32 cellular contexts compared by ENCODE assay signal in genomic region chr1:186648606-186649005, GRCh38.
"Had no signal": no experiment of that assay in that cellular context is flagged by ENCODE, and none has a peak within 500 bp of the region (broad histone marks: within the 10 kb centered on the region; RNA-seq: fewer than 3 reads in every experiment).

No MANE protein-coding gene starts in this region.

- H3K4me1 Mint-ChIP-seq: activated CD4-positive, alpha-beta T cell treated with anti-CD3 and anti-CD28 coated beads for 36 hours; activated naive CD8-positive, alpha-beta T cell treated with anti-CD3 and anti-CD28 coated beads for 36 hours; nephron had no signal

- H3K36me3 Mint-ChIP-seq: activated naive CD8-positive, alpha-beta T cell treated with anti-CD3 and anti-CD28 coated beads for 36 hours; type B pancreatic cell had no signal

- H3K36me3 ChIP-seq: adrenal gland, cardiac muscle cell, gastrocnemius medialis, left ventricle myocardium inferior, pancreas, prostate gland, spleen, uterus had no signal

- H3K4me3 ChIP-seq: adrenal gland, body of pancreas, cardiac muscle cell, coronary artery, dorsolateral prefrontal cortex, gastrocnemius medialis, left ventricle myocardium inferior, lung, mucosa of descending colon, pancreas, prostate gland, spleen, uterus had no signal

- H3K4me3 Mint-ChIP-seq: activated CD4-positive, alpha-beta T cell treated with anti-CD3 and anti-CD28 coated beads for 36 hours; activated naive CD4-positive, alpha-beta T cell treated with anti-CD3 and anti-CD28 coated beads for 36 hours; activated naive CD8-positive, alpha-beta T cell treated with anti-CD3 and anti-CD28 coated beads for 36 hours; nephron; T-helper 2 cell treated with Interferon-gamma antibody and Interleukin-4, amounts not matched to agents 5 μg/mL and 100 μg/mL, for 36 hours; type B pancreatic cell had no signal

- FAIRE-seq: pancreas had no signal

- DNase-seq: activated CD4-positive, alpha-beta T cell treated with anti-CD3 and anti-CD28 coated beads for 36 hours; activated CD4-positive, alpha-beta T cell treated with anti-CD3 and anti-CD28 coated beads, Interleukin-2, amount 50 U/mL, for 4 hours; activated CD4-positive, CD25-positive, alpha-beta regulatory T cell; activated effector memory CD4-positive, alpha-beta T cell treated with anti-CD3 and anti-CD28 coated beads, Interleukin-2, amount 50 U/mL, for 16 hours; activated naive CD4-positive, alpha-beta T cell treated with anti-CD3 and anti-CD28 coated beads for 36 hours; activated naive CD8-positive, alpha-beta T cell treated with anti-CD3 and anti-CD28 coated beads for 36 hours; activated T-cell treated with anti-CD3 and anti-CD28 coated beads for 4 hours; adrenal gland; aorta; body of pancreas; cerebellar nuclear complex; dorsolateral prefrontal cortex; effector memory CD4-positive, alpha-beta T cell; gastrocnemius medialis; glutamatergic neuron; islet precursor cell; left ventricle myocardium inferior; mesendoderm; mucosa of descending colon; pancreas; spleen; stimulated activated naive CD8-positive, alpha-beta T cell treated with anti-CD3 and anti-CD28 coated beads, Interleukin-15, Interleukin-2, amounts not matched to agents 100 U/mL and 50 U/mL, for 24 hours; substantia nigra; T-helper 1 cell; uterus had no signal

- H3K27me3 ChIP-seq: adrenal gland, body of pancreas, cardiac muscle cell, dorsolateral prefrontal cortex, gastrocnemius medialis, pancreas, spleen, uterus had no signal

- H3K27ac Mint-ChIP-seq: activated CD4-positive, alpha-beta T cell treated with anti-CD3 and anti-CD28 coated beads for 36 hours; activated naive CD4-positive, alpha-beta T cell treated with anti-CD3 and anti-CD28 coated beads for 36 hours; activated naive CD8-positive, alpha-beta T cell treated with anti-CD3 and anti-CD28 coated beads for 36 hours; nephron; T-helper 2 cell treated with Interferon-gamma antibody and Interleukin-4, amounts not matched to agents 5 μg/mL and 100 μg/mL, for 36 hours; type B pancreatic cell had no signal

- H3K9me3 Mint-ChIP-seq: activated naive CD4-positive, alpha-beta T cell treated with anti-CD3 and anti-CD28 coated beads for 36 hours; activated naive CD8-positive, alpha-beta T cell treated with anti-CD3 and anti-CD28 coated beads for 36 hours; nephron; T-helper 2 cell treated with Interferon-gamma antibody and Interleukin-4, amounts not matched to agents 5 μg/mL and 100 μg/mL, for 36 hours; type B pancreatic cell had no signal

- ATAC-seq: activated CD4-positive, alpha-beta T cell treated with anti-CD3 and anti-CD28 coated beads for 36 hours; body of pancreas; gastrocnemius medialis; mucosa of descending colon; pancreas; stimulated activated naive CD8-positive, alpha-beta T cell treated with anti-CD3 and anti-CD28 coated beads, Interleukin-15, Interleukin-2, amounts not matched to agents 100 U/mL and 50 U/mL, for 24 hours had no signal
